In the genomic region with DNA sequence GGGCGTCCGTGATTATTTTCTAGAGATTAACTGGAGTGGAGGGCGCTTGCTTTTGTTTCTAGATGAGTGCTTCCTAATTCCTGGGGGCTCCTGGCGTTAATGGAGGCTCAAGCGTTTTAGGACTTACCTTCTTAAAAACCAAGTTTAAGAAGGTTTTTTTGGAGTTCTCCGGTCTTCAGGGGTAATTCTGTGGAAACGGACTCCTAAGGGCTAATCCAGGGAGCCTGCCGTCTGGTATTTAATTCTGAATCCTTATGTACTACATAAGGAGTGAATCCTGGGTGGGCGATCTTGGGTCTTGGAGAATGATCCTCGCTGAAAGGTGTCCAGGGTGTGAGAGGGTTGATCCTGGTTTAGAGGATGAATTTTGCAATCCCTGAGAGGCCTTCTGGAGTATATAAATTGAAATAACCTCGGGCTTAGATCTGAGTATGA, we compare ENCODE assay signal across 8 cellular contexts. TPM values are rescaled to one million over a fixed set of nuclear protein-coding genes. Genes with fewer than 3 reads are reported as not detected.
DNase-seq lines count a peak whose midpoint lies in the region; ATAC-seq and TF ChIP-seq lines count a peak whose summit lies in the region.

No MANE protein-coding gene starts in this region.

- H3K18ac ChIP-seq in H9 (ENCODE audit: insufficient read length, low read depth, low read length) = peak overlapping the region; percentile 84

- peaks cover 10% of the 10 kb centered on the region for H3K79me1 ChIP-seq in H9 (ENCODE audit: insufficient read depth, low read depth, low read length, poor library complexity, severe bottlenecking)

- H3K4me3 Mint-ChIP-seq in H9 = peak overlapping the region; percentile 94
- H3K4me3 Mint-ChIP-seq in activated B cell treated with CpG ODN at 0.5 μM for 24 hours = peak overlapping the region; percentile 93
- peak overlapping the region; percentile 95 for H3K4me3 Mint-ChIP-seq in glutamatergic neuron (ENCODE audit: unreplicated experiment)

- H3K27ac Mint-ChIP-seq in H9 (peak overlapping the region; percentile 99), activated B cell treated with CpG ODN at 0.5 μM for 24 hours (peak overlapping the region; percentile 97), glutamatergic neuron (ENCODE audit: unreplicated experiment) (peak overlapping the region; percentile 94)

- H3K4me3 ChIP-seq in skin epidermis = peak overlapping the region; percentile 74 to 97 (median 93)

- H3K36me3 Mint-ChIP-seq in H9 (ENCODE audit: insufficient read depth in 1 of 3, low read depth in 3 of 3) (peaks cover 46 to 57% (median 49%) of the 10 kb centered on the region in 3 experiments), activated B cell treated with CpG ODN at 0.5 μM for 24 hours (ENCODE audit: low read depth) (peaks cover 66% of the 10 kb centered on the region), glutamatergic neuron (ENCODE audit: unreplicated experiment) (peaks cover 5% of the 10 kb centered on the region)

- peak overlapping the region; percentile 98 for H3K9ac ChIP-seq in H9 (ENCODE audit: extremely low read depth, insufficient read length, low read length)

- intact Hi-C loops in activated B cell treated with CpG ODN at 0.5 μM for 24 hours (cut with micrococcal nuclease) = loop anchor here (1.0 to 10.0 kb wide), 12 partner anchors 9 to 1134 kb away; partner anchors contain the start of genes AKT1S1, ALDH16A1, FLT3LG and FUZ

- H3K27me3 Mint-ChIP-seq in H9 (ENCODE audit: low read depth) (no peaks in the 10 kb centered on the region), activated B cell treated with CpG ODN at 0.5 μM for 24 hours (no peaks in the 10 kb centered on the region), glutamatergic neuron (ENCODE audit: unreplicated experiment) (peaks cover 11% of the 10 kb centered on the region)

- H2BK120ac ChIP-seq in H9 (ENCODE audit: low read depth, low read length, poor library complexity, severe bottlenecking) = peak overlapping the region; percentile 39

- H2BK5ac ChIP-seq in H9 (ENCODE audit: insufficient read length, low read length) = peak overlapping the region; percentile 24

- H2BK12ac ChIP-seq in H9 (ENCODE audit: insufficient read length, low read depth, low read length) = no peak overlapping the region

- H3K27ac ChIP-seq in H9 (ENCODE audit: insufficient read length, low read depth, low read length) (peak overlapping the region; percentile 38), skin epidermis (peak overlapping the region; percentile 88 to 98 (median 94))

- no peak overlapping the region for H2AK5ac ChIP-seq in H9 (ENCODE audit: insufficient read length, low read length)

- ATAC-seq in activated B cell treated with CpG ODN at 0.5 μM for 24 hours (ENCODE audit: low read depth) (no peak), GM19397 (IDR thresholded peaks at IDR 0.05; ENCODE audit: unreplicated experiment) (no peak), HG03442 (IDR thresholded peaks at IDR 0.05; ENCODE audit: unreplicated experiment) (no peak)

- DNase-seq in H9 (no peak), activated B cell treated with CpG ODN at 0.5 μM for 24 hours (no peak), glutamatergic neuron (no peak), HuH-7.5 (ENCODE audit: low spot score) (no peak)
- no peak for DNase-seq in activated CD4-positive, CD25-positive, alpha-beta regulatory T cell treated with anti-CD3 and anti-CD28 coated beads, Interleukin-2, amount 50 U/mL, for 72 hours

- H4K91ac ChIP-seq in H9 (ENCODE audit: insufficient read length, low read depth, low read length) = no peak overlapping the region

- no peak for TF ChIP-seq CTCF in H9 (conservative IDR thresholded peaks at IDR 0.05)
- TF ChIP-seq CTCF in activated B cell treated with CpG ODN at 0.5 μM for 24 hours (IDR thresholded peaks at IDR 0.05) = no peak
- TF ChIP-seq CTCF in glutamatergic neuron (IDR thresholded peaks at IDR 0.05; ENCODE audit: partially characterized antibody, unreplicated experiment) = no peak

- H4K8ac ChIP-seq in H9 (replicated peaks; ENCODE audit: insufficient read length, low read depth, low read length) = no peak overlapping the region

- H2BK20ac ChIP-seq in H9 (ENCODE audit: low read depth, low read length, poor library complexity, severe bottlenecking) = no peak overlapping the region

- no peaks in the 10 kb centered on the region for H4K20me1 ChIP-seq in H9 (ENCODE audit: control insufficient read depth, insufficient read depth, insufficient read length)

- peak overlapping the region; percentile 88 for H3K4me2 ChIP-seq in H9 (ENCODE audit: insufficient read depth, insufficient read length, low read length)

- H3K9me3 ChIP-seq in H9 (ENCODE audit: control insufficient read depth, low read depth, low read length) = no peaks in the 10 kb centered on the region

- H3K56ac ChIP-seq in H9 (ENCODE audit: insufficient read length, low read depth, low read length) = peak overlapping the region; percentile 50

- H3K79me2 ChIP-seq in H9 (ENCODE audit: insufficient read depth, low read length) = peaks cover 4% of the 10 kb centered on the region; the same call in 1 of the 2 replicates

- no peaks in the 10 kb centered on the region; the same call in none of the 2 replicates for H3K4me1 ChIP-seq in H9 (ENCODE audit: insufficient read depth, low read length)

- H3K4me1 Mint-ChIP-seq in H9 (peaks cover 22 to 39% of the 10 kb centered on the region in 2 experiments), activated B cell treated with CpG ODN at 0.5 μM for 24 hours (peaks cover 66% of the 10 kb centered on the region), glutamatergic neuron (ENCODE audit: low read depth, unreplicated experiment) (peaks cover 12% of the 10 kb centered on the region)

- H3K23me2 ChIP-seq in H9 (ENCODE audit: insufficient read length, low read depth, low read length, poor library complexity, severe bottlenecking) = peaks cover 6% of the 10 kb centered on the region

- H3K4ac ChIP-seq in H9 (ENCODE audit: low read depth, low read length) = peak overlapping the region; percentile 62; the same call in 1 of the 2 replicates

- CTCF ChIA-PET in activated B cell treated with CpG ODN at 0.5 μM for 24 hours (lab: Charles Lee) = interaction anchor here (0.9 kb wide), 1 partner anchor 38 kb away, joined by 3 read pairs; no protein-coding TSS in a partner anchor

- no peak overlapping the region for H2BK15ac ChIP-seq in H9 (ENCODE audit: low read depth, low read length)

- POLR2A ChIA-PET in activated B cell treated with CpG ODN at 0.5 μM for 24 hours (lab: Charles Lee) = interaction anchor here (1.0 to 7.8 kb wide), 25 partner anchors 12 to 879 kb away, joined by 3 to 77 read pairs (median 5); partner anchors contain the start of genes AKT1S1, ALDH16A1, FLT3LG and FUZ

- H4K5ac ChIP-seq in H9 (ENCODE audit: insufficient read length, low read depth, low read length) = no peak overlapping the region

- H3K23ac ChIP-seq in H9 (ENCODE audit: insufficient read length, low read depth, low read length) = no peak overlapping the region

- peak overlapping the region; percentile 74; the same call in 1 of the 2 replicates for H3K14ac ChIP-seq in H9 (ENCODE audit: insufficient read depth, low read length)

- WGBS in H9 (ENCODE audit: extremely low coverage, insufficient read length, low lambda C conversion rate) = no CpG with 5 or more reads among the region's 11 CpGs

- peaks cover 0 to 3% of the 10 kb centered on the region in 2 experiments; a peak in 1 of 5 replicates for H3K9me3 Mint-ChIP-seq in H9
- no peaks in the 10 kb centered on the region for H3K9me3 Mint-ChIP-seq in activated B cell treated with CpG ODN at 0.5 μM for 24 hours
- peaks cover 13% of the 10 kb centered on the region for H3K9me3 Mint-ChIP-seq in glutamatergic neuron (ENCODE audit: unreplicated experiment)

- H3K27me3 ChIP-seq in H9 (ENCODE audit: insufficient read depth, low read length) = no peaks in the 10 kb centered on the region

- no peak overlapping the region for H3T11ph ChIP-seq in H9 (ENCODE audit: low read length)

- H2AFZ ChIP-seq in H9 (ENCODE audit: low read length) = no peak overlapping the region

RNA-seq across cellular contexts. Expression of gene RPS11, which starts 0.4 kb away (rescaled TPM):
- 2,503 and 2,512 TPM in 2 replicates for total RNA-seq in H9 (2021)
- 3,758 and 4,733 TPM in 2 replicates for total RNA-seq in activated B cell treated with CpG ODN at 0.5 μM for 24 hours
- 1,862 TPM for total RNA-seq in glutamatergic neuron (ENCODE audit: unreplicated experiment)

RNA-seq across cellular contexts. Expression of gene RPL13A, which starts 9.2 kb away (rescaled TPM):
- total RNA-seq in H9 (2021) (3,286 and 3,356 TPM in 2 replicates), activated B cell treated with CpG ODN at 0.5 μM for 24 hours (6,642 and 7,342 TPM in 2 replicates), glutamatergic neuron (ENCODE audit: unreplicated experiment) (1,648 TPM)

RNA-seq across cellular contexts. Expression of gene FCGRT, which starts 15.9 kb away (rescaled TPM):
- total RNA-seq in H9 (2021) (41.1 and 45.4 TPM in 2 replicates), activated B cell treated with CpG ODN at 0.5 μM for 24 hours (17.4 and 18.8 TPM in 2 replicates), glutamatergic neuron (ENCODE audit: unreplicated experiment) (8.9 TPM)

RNA-seq across cellular contexts. Expression of gene FLT3LG, which starts 22.6 kb away (rescaled TPM):
- total RNA-seq in H9 (2021) = 2.1 and 2.6 TPM in 2 replicates
- total RNA-seq in activated B cell treated with CpG ODN at 0.5 μM for 24 hours = 15.4 and 17.7 TPM in 2 replicates
- total RNA-seq in glutamatergic neuron (ENCODE audit: unreplicated experiment) = 13.1 TPM

RNA-seq across cellular contexts. Expression of gene RCN3, which starts 31.2 kb away (rescaled TPM):
- 14.5 and 15.0 TPM in 2 replicates for total RNA-seq in H9 (2021)
- 0.89 and 1.1 TPM in 2 replicates for total RNA-seq in activated B cell treated with CpG ODN at 0.5 μM for 24 hours
- 2.5 TPM for total RNA-seq in glutamatergic neuron (ENCODE audit: unreplicated experiment)
